Comparison of ENCODE assay signal across 22 cellular contexts in genomic region chr5:55608595-55608994, GRCh38.
"Had no signal": no experiment of that assay in that cellular context is flagged by ENCODE, and none has a peak within 500 bp of the region (broad histone marks: within the 10 kb centered on the region; RNA-seq: fewer than 3 reads in every experiment).

No MANE protein-coding gene starts in this region.

- H3K27ac ChIP-seq: esophagus squamous epithelium, gastrocnemius medialis, left lung, neural progenitor cell, right atrium auricular region, suprapubic skin, vagina had no signal

- H3K27me3 ChIP-seq: esophagus squamous epithelium, gastrocnemius medialis, left lung, neural progenitor cell, right atrium auricular region, suprapubic skin, vagina had no signal

- H3K27ac Mint-ChIP-seq: effector memory CD8-positive, alpha-beta T cell; mesothelial cell of epicardium; naive thymus-derived CD4-positive, alpha-beta T cell; neural progenitor cell; stimulated activated effector memory CD8-positive, alpha-beta T cell treated with anti-CD3 and anti-CD28 coated beads, Interleukin-12 subunit alpha, Interleukin-12 subunit beta, amount 100 ng/mL, for 72 hours had no signal

- H3K4me3 Mint-ChIP-seq: effector memory CD8-positive, alpha-beta T cell; mesothelial cell of epicardium; naive thymus-derived CD4-positive, alpha-beta T cell; nephron; neural progenitor cell; stimulated activated effector memory CD8-positive, alpha-beta T cell treated with anti-CD3 and anti-CD28 coated beads, Interleukin-12 subunit alpha, Interleukin-12 subunit beta, amount 100 ng/mL, for 72 hours; stimulated activated naive CD8-positive, alpha-beta T cell treated with anti-CD3 and anti-CD28 coated beads, Interleukin-15, Interleukin-2, amounts not matched to agents 100 ng/mL and 50 ng/mL, for 24 hours had no signal

- H3K4me1 ChIP-seq: left lung had no signal

- H3K36me3 Mint-ChIP-seq: mesothelial cell of epicardium; neural progenitor cell; stimulated activated effector memory CD8-positive, alpha-beta T cell treated with anti-CD3 and anti-CD28 coated beads, Interleukin-12 subunit alpha, Interleukin-12 subunit beta, amount 100 ng/mL, for 72 hours had no signal

- H3K4me3 ChIP-seq: esophagus squamous epithelium, gastrocnemius medialis, left lung, neural progenitor cell, prostate gland, right atrium auricular region, suprapubic skin, vagina had no signal

- H3K36me3 ChIP-seq: esophagus squamous epithelium, gastrocnemius medialis, left lung, neural progenitor cell, prostate gland, right atrium auricular region, suprapubic skin, vagina had no signal

- H3K9me3 Mint-ChIP-seq: effector memory CD8-positive, alpha-beta T cell; mesothelial cell of epicardium; naive thymus-derived CD4-positive, alpha-beta T cell; nephron; neural progenitor cell; stimulated activated effector memory CD8-positive, alpha-beta T cell treated with anti-CD3 and anti-CD28 coated beads, Interleukin-12 subunit alpha, Interleukin-12 subunit beta, amount 100 ng/mL, for 72 hours; stimulated activated naive CD8-positive, alpha-beta T cell treated with anti-CD3 and anti-CD28 coated beads, Interleukin-15, Interleukin-2, amounts not matched to agents 100 ng/mL and 50 ng/mL, for 24 hours had no signal

- DNase-seq: cortex of kidney; effector memory CD8-positive, alpha-beta T cell; erythroblast; esophagus squamous epithelium; gastrocnemius medialis; head of caudate nucleus; left lung; mesenchymal stem cell; naive thymus-derived CD4-positive, alpha-beta T cell; stimulated activated CD4-positive, alpha-beta T cell treated with anti-CD3 and anti-CD28 coated beads, Interleukin-2, amount 100 ng/mL, for 24 hours; stimulated activated CD4-positive, alpha-beta T cell treated with anti-CD3 and anti-CD28 coated beads, Interleukin-4, amount 100 ng/mL, for 24 hours; trophoblast cell had no signal

- H3K27me3 Mint-ChIP-seq: naive thymus-derived CD4-positive, alpha-beta T cell; stimulated activated naive CD8-positive, alpha-beta T cell treated with anti-CD3 and anti-CD28 coated beads, Interleukin-15, Interleukin-2, amounts not matched to agents 100 ng/mL and 50 ng/mL, for 24 hours had no signal

- ATAC-seq: effector memory CD8-positive, alpha-beta T cell; gastrocnemius medialis; left lung; naive thymus-derived CD4-positive, alpha-beta T cell; sciatic nerve had no signal

- H3K9me3 ChIP-seq: esophagus squamous epithelium, gastrocnemius medialis, prostate gland, right atrium auricular region, suprapubic skin, vagina had no signal
